1 cellular context compared by ENCODE assay signal in genomic region chr15:74389115-74390048, GRCh38.
TF ChIP-seq lines count a peak whose summit lies in the region.

No MANE protein-coding gene starts in this region.

TF ChIP-seq in K562, 482 proteins besides CTCF, POLR2A, EP300 and RAD21 (continued from another document and continues in another):
- peak; percentile 75 for TF ChIP-seq NUFIP1 (IDR thresholded peaks at IDR 0.05; ENCODE audit: partially characterized antibody)
- peak; percentile 80 for TF ChIP-seq TEAD2 (tag; IDR thresholded peaks at IDR 0.05)
- TF ChIP-seq MYBL2 (IDR thresholded peaks at IDR 0.05; ENCODE audit: low read depth), result no peak
- TF ChIP-seq MYBL2 (CRISPR knock-in tag; IDR thresholded peaks at IDR 0.05; ENCODE audit: borderline replicate concordance), result no peak
- no peak for TF ChIP-seq HNRNPK (IDR thresholded peaks at IDR 0.05; ENCODE audit: low read depth, low read length, poor library complexity, severe bottlenecking)
- TF ChIP-seq GABPB1 (CRISPR knock-in tag; IDR thresholded peaks at IDR 0.05), result peak; percentile 54; the same call in 1 of the 2 replicates
- no peak for TF ChIP-seq PHB (CRISPR knock-in tag; IDR thresholded peaks at IDR 0.05)
- no peak for TF ChIP-seq SNAPC5 (CRISPR knock-in tag; IDR thresholded peaks at IDR 0.05)
- TF ChIP-seq FOSL1 (tag; conservative IDR thresholded peaks at IDR 0.05), result peak; percentile 87
- peak; percentile 97 for TF ChIP-seq ZNF175 (CRISPR knock-in tag; IDR thresholded peaks at IDR 0.05; ENCODE audit: low read depth)
- TF ChIP-seq EZH2 (IDR thresholded peaks at IDR 0.05; ENCODE audit: borderline replicate concordance, low read depth, low read length), result peak; percentile 77; the same call in 1 of the 2 replicates
- peak; percentile 94 for TF ChIP-seq HDAC2 (IDR thresholded peaks at IDR 0.05)
- TF ChIP-seq MTA3 (IDR thresholded peaks at IDR 0.05; ENCODE audit: borderline replicate concordance), result peak; percentile 97
- TF ChIP-seq RBBP5 (IDR thresholded peaks at IDR 0.05; ENCODE audit: borderline replicate concordance, insufficient read depth, low read length, poor library complexity, severe bottlenecking), result peak; percentile 85
- no peak for TF ChIP-seq RBM39 (optimal IDR thresholded peaks at IDR 0.05; ENCODE audit: low read depth, low read length)
- peak in 1 of 2 experiments; percentile 89; a peak in 2 of 4 replicates for TF ChIP-seq TEAD1 (CRISPR knock-in tag; IDR thresholded peaks at IDR 0.05)
- TF ChIP-seq STAT5A (IDR thresholded peaks at IDR 0.05; ENCODE audit: borderline replicate concordance, low read length), result peak; percentile 100
- peak; percentile 94 for TF ChIP-seq HEY1 (CRISPR knock-in tag; IDR thresholded peaks at IDR 0.05; ENCODE audit: borderline replicate concordance)
- TF ChIP-seq MBD2 (IDR thresholded peaks at IDR 0.05; ENCODE audit: borderline replicate concordance, low read depth), result peak; percentile 94
- 0 out of 2 replicates have a peak, but pooled peaks have one; percentile 66 for TF ChIP-seq ZNF445 (CRISPR knock-in tag; IDR thresholded peaks at IDR 0.05; ENCODE audit: low read depth)
- peak; percentile 77; the same call in 1 of the 2 replicates for TF ChIP-seq ZNF23 (CRISPR knock-in tag; IDR thresholded peaks at IDR 0.05)
- TF ChIP-seq PTRF (tag; IDR thresholded peaks at IDR 0.05), result no peak
- no peak for TF ChIP-seq ZNF398 (CRISPR knock-in tag; IDR thresholded peaks at IDR 0.05)
- peak; percentile 98 for TF ChIP-seq NBN (IDR thresholded peaks at IDR 0.05; ENCODE audit: low read depth)
- TF ChIP-seq U2AF2 (optimal IDR thresholded peaks at IDR 0.05; ENCODE audit: low read depth, low read length), result no peak
- no peak for TF ChIP-seq TRIM25 (IDR thresholded peaks at IDR 0.05; ENCODE audit: borderline replicate concordance)
- TF ChIP-seq TBL1XR1 (IDR thresholded peaks at IDR 0.05; ENCODE audit: low read length in 2 of 2), result peak; percentile 85 to 99; a peak in 3 of 4 replicates
- peak; percentile 31; the same call in 1 of the 2 replicates for TF ChIP-seq SREBF1 (IDR thresholded peaks at IDR 0.05; ENCODE audit: borderline replicate concordance, low read depth, low read length)
- TF ChIP-seq DEAF1 (CRISPR knock-in tag; IDR thresholded peaks at IDR 0.05), result peak; percentile 45; the same call in 1 of the 2 replicates
- TF ChIP-seq MCM2 (IDR thresholded peaks at IDR 0.05; ENCODE audit: low read depth), result no peak
- no peak for TF ChIP-seq ZBTB43 (CRISPR knock-in tag; IDR thresholded peaks at IDR 0.05)
- TF ChIP-seq ARID2 (IDR thresholded peaks at IDR 0.05), result no peak
- no peak for TF ChIP-seq HNRNPLL (IDR thresholded peaks at IDR 0.05; ENCODE audit: low read depth, low read length, poor library complexity, severe bottlenecking)
- TF ChIP-seq MXI1 (IDR thresholded peaks at IDR 0.05; ENCODE audit: low read depth, low read length), result peak; percentile 59; the same call in 1 of the 2 replicates
- no peak for TF ChIP-seq MCM5 (IDR thresholded peaks at IDR 0.05; ENCODE audit: low read depth)
- TF ChIP-seq IRF9 (tag; IDR thresholded peaks at IDR 0.05), result peak; percentile 52; the same call in 1 of the 2 replicates
- TF ChIP-seq ZNF766 (CRISPR knock-in tag; conservative IDR thresholded peaks at IDR 0.05), result peak; percentile 97
- TF ChIP-seq ZNF77 (CRISPR knock-in tag; IDR thresholded peaks at IDR 0.05), result no peak
- TF ChIP-seq CBX1 (IDR thresholded peaks at IDR 0.05; ENCODE audit: low read depth), result peak; percentile 74
- peak; percentile 91 for TF ChIP-seq FOXJ2 (tag; IDR thresholded peaks at IDR 0.05)
- TF ChIP-seq ARHGAP35 (IDR thresholded peaks at IDR 0.05; ENCODE audit: partially characterized antibody), result no peak
- TF ChIP-seq REST (CRISPR knock-in tag; IDR thresholded peaks at IDR 0.05; ENCODE audit: low read depth), result peak; percentile 55; the same call in 1 of the 2 replicates
- TF ChIP-seq NR1H2 (CRISPR knock-in tag; IDR thresholded peaks at IDR 0.05), result no peak
- TF ChIP-seq TAF1 (IDR thresholded peaks at IDR 0.05; ENCODE audit: control insufficient read depth, extremely low read depth, insufficient read depth, low read length, severe bottlenecking), result peak; percentile 48
- TF ChIP-seq PHF21A (IDR thresholded peaks at IDR 0.05; ENCODE audit: borderline replicate concordance, low read depth), result peak; percentile 64; the same call in 1 of the 2 replicates
- TF ChIP-seq CREB5 (CRISPR knock-in tag; IDR thresholded peaks at IDR 0.05), result peak; percentile 80
- no peak for TF ChIP-seq MAFG (tag; conservative IDR thresholded peaks at IDR 0.05)
- TF ChIP-seq NKRF (IDR thresholded peaks at IDR 0.05; ENCODE audit: borderline replicate concordance), result no peak
- no peak for TF ChIP-seq BRD4 (IDR thresholded peaks at IDR 0.05)
- peak; percentile 69 for TF ChIP-seq EGR1 (conservative IDR thresholded peaks at IDR 0.05)
